In the genomic region with DNA sequence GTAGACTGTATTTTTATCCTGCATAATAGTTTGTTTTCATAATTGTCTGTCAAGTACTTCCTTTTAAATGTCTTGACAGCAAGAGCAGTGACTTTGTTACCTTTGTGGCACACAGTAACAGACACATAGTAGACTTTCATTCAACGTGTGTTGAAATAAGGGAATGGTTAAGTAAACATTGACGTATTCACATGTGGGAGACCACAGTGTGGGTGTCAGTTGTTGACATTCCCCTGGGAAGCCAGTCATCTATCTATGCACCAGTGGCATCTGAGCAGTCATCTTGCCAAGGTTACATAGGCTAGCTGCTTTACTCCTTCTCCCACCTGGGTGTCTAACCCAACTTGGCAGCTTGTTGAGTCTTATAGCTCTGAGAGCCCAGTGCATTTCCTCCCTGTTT, we compare ENCODE assay signal across 9 cellular contexts. TPM values are rescaled to one million over a fixed set of nuclear protein-coding genes. Genes with fewer than 3 reads are reported as not detected.
DNase-seq lines count a peak whose midpoint lies in the region; ATAC-seq and TF ChIP-seq lines count a peak whose summit lies in the region.
"Had no signal": no experiment of that assay in that cellular context is flagged by ENCODE, and none has a peak within 500 bp of the region (broad histone marks: within the 10 kb centered on the region; RNA-seq: fewer than 3 reads in every experiment).

No MANE protein-coding gene starts in this region.

- H3K27me3 ChIP-seq in CD4-positive, CD25-positive, alpha-beta regulatory T cell (ENCODE audit: control insufficient read depth, insufficient read depth, low read length) = no peaks in the 10 kb centered on the region
- H3K27me3 ChIP-seq in H9 (ENCODE audit: insufficient read depth, low read length) (no peaks in the 10 kb centered on the region), liver (ENCODE audit: control insufficient read depth in 4 of 4, insufficient read depth in 4 of 4, low read length in 3 of 4) (no peaks in the 10 kb centered on the region), gastroesophageal sphincter (no peaks in the 10 kb centered on the region), right cardiac atrium (ENCODE audit: control insufficient read depth, insufficient read depth) (no peaks in the 10 kb centered on the region)

- no peak overlapping the region for H3K56ac ChIP-seq in H9 (ENCODE audit: insufficient read length, low read depth, low read length)

- no peak overlapping the region for H2AK5ac ChIP-seq in H9 (ENCODE audit: insufficient read length, low read length)

- no peak overlapping the region for H3T11ph ChIP-seq in H9 (ENCODE audit: low read length)

- H3K14ac ChIP-seq in H9 (ENCODE audit: insufficient read depth, low read length) = no peak overlapping the region

- H3K4me2 ChIP-seq in H9 (ENCODE audit: insufficient read depth, insufficient read length, low read length) = no peak overlapping the region

- WGBS in H9 (ENCODE audit: extremely low coverage, insufficient read length, low lambda C conversion rate) = no CpG with 5 or more reads among the region's 2 CpGs
- 30% methylated on average over 2 of the region's 2 CpGs for WGBS in liver
- WGBS in gastroesophageal sphincter (ENCODE audit: low coverage in 1 of 2), 2 donors = 30 to 53% methylated on average over 2 of the region's 2 CpGs
- WGBS in right cardiac atrium = 87% methylated on average over 2 of the region's 2 CpGs

- H3K9me3 ChIP-seq in CD4-positive, CD25-positive, alpha-beta regulatory T cell (ENCODE audit: control insufficient read depth in 2 of 2, low read length in 2 of 2) = no peaks in the 10 kb centered on the region
- H3K9me3 ChIP-seq in H9 (ENCODE audit: control insufficient read depth, low read depth, low read length) (no peaks in the 10 kb centered on the region), liver (ENCODE audit: control insufficient read depth in 4 of 4, low read length in 3 of 4) (no peaks in the 10 kb centered on the region), gastroesophageal sphincter (no peaks in the 10 kb centered on the region), right cardiac atrium (ENCODE audit: control insufficient read depth, low read length) (no peaks in the 10 kb centered on the region)

- no peak overlapping the region for H2BK12ac ChIP-seq in H9 (ENCODE audit: insufficient read length, low read depth, low read length)

- no peak for TF ChIP-seq EP300 in gastroesophageal sphincter (IDR thresholded peaks at IDR 0.05)

- H4K91ac ChIP-seq in H9 (ENCODE audit: insufficient read length, low read depth, low read length) = no peak overlapping the region

- H4K20me1 ChIP-seq in H9 (ENCODE audit: control insufficient read depth, insufficient read depth, insufficient read length) = no peaks in the 10 kb centered on the region

- peak overlapping the region; percentile 90 to 97 (median 95) for H3K4me3 Mint-ChIP-seq in CD4-positive, CD25-positive, alpha-beta regulatory T cell
- H3K4me3 Mint-ChIP-seq in H9 = peak overlapping the region; percentile 89 to 93; a peak in 3 of 5 replicates
- peak overlapping the region; percentile 83 for H3K4me3 Mint-ChIP-seq in activated T-helper 17 cell treated with anti-CD3 and anti-CD28 coated beads, Interleukin-2, amount 50 U/mL, for 72 hours

- no peak overlapping the region for H4K5ac ChIP-seq in H9 (ENCODE audit: insufficient read length, low read depth, low read length)

- H3K4me1 Mint-ChIP-seq in CD4-positive, CD25-positive, alpha-beta regulatory T cell = peaks cover 18 to 43% (median 30%) of the 10 kb centered on the region in 4 donors
- peaks cover 16 to 18% of the 10 kb centered on the region in 2 experiments for H3K4me1 Mint-ChIP-seq in H9
- H3K4me1 Mint-ChIP-seq in activated T-helper 17 cell treated with anti-CD3 and anti-CD28 coated beads, Interleukin-2, amount 50 U/mL, for 72 hours = peaks cover 15% of the 10 kb centered on the region

- peaks cover 3% of the 10 kb centered on the region; the same call in 1 of the 2 replicates for H3K79me2 ChIP-seq in H9 (ENCODE audit: insufficient read depth, low read length)

- peak overlapping the region; percentile 20 to 100 (median 99) for H3K27ac Mint-ChIP-seq in CD4-positive, CD25-positive, alpha-beta regulatory T cell
- H3K27ac Mint-ChIP-seq in H9 = no peak overlapping the region
- H3K27ac Mint-ChIP-seq in activated T-helper 17 cell treated with anti-CD3 and anti-CD28 coated beads, Interleukin-2, amount 50 U/mL, for 72 hours = peak overlapping the region; percentile 87

- ATAC-seq in CD4-positive, CD25-positive, alpha-beta regulatory T cell (ENCODE audit: low read depth in 2 of 2) = no peak
- no peak for ATAC-seq in activated T-helper 17 cell treated with anti-CD3 and anti-CD28 coated beads, Interleukin-2, amount 50 U/mL, for 72 hours (replicated peaks)
- ATAC-seq in gastroesophageal sphincter = no peak
- ATAC-seq in right cardiac atrium = no peak
- ATAC-seq in left colon = no peak

- peaks cover 25% of the 10 kb centered on the region for H3K4me1 ChIP-seq in CD4-positive, CD25-positive, alpha-beta regulatory T cell (ENCODE audit: control insufficient read depth, insufficient read depth, low read length, poor library complexity, severe bottlenecking)
- H3K4me1 ChIP-seq in H9 (ENCODE audit: insufficient read depth, low read length) (peaks cover 2% of the 10 kb centered on the region; the same call in 1 of the 2 replicates), liver (ENCODE audit: control insufficient read depth in 4 of 4, insufficient read depth in 4 of 4, low read length in 3 of 4) (peaks cover 0 to 29% (median 15%) of the 10 kb centered on the region in 4 donors), gastroesophageal sphincter (peaks cover 0 to 28% (median 5%) of the 10 kb centered on the region in 3 donors), right cardiac atrium (ENCODE audit: control insufficient read depth, insufficient read depth, low read length) (peaks cover 6% of the 10 kb centered on the region)

- H3K36me3 ChIP-seq in CD4-positive, CD25-positive, alpha-beta regulatory T cell (ENCODE audit: control insufficient read depth, insufficient read depth, low read length) = peaks cover 4% of the 10 kb centered on the region
- peaks cover 0 to 2% (median 0%) of the 10 kb centered on the region in 4 donors for H3K36me3 ChIP-seq in liver (ENCODE audit: control insufficient read depth in 4 of 4, insufficient read depth in 3 of 4, low read depth in 1 of 4, low read length in 3 of 4)
- H3K36me3 ChIP-seq in gastroesophageal sphincter = peaks cover 0 to 7% of the 10 kb centered on the region in 2 donors

- TF ChIP-seq CTCF in H9 (conservative IDR thresholded peaks at IDR 0.05) (no peak), liver (IDR thresholded peaks at IDR 0.05; ENCODE audit: low read depth, low read length, missing input control) (no peak), gastroesophageal sphincter (IDR thresholded peaks at IDR 0.05) (no peak)

- no peak overlapping the region for H2BK120ac ChIP-seq in H9 (ENCODE audit: low read depth, low read length, poor library complexity, severe bottlenecking)

- H3K9ac ChIP-seq in H9 (ENCODE audit: extremely low read depth, insufficient read length, low read length) (no peak overlapping the region), liver (ENCODE audit: low read depth in 1 of 2, low read length in 2 of 2) (no peak overlapping the region)

- no peak overlapping the region for H2BK15ac ChIP-seq in H9 (ENCODE audit: low read depth, low read length)

- no peaks in the 10 kb centered on the region for H3K79me1 ChIP-seq in H9 (ENCODE audit: insufficient read depth, low read depth, low read length, poor library complexity, severe bottlenecking)

- no peaks in the 10 kb centered on the region for H3K36me3 Mint-ChIP-seq in CD4-positive, CD25-positive, alpha-beta regulatory T cell
- H3K36me3 Mint-ChIP-seq in H9 (ENCODE audit: insufficient read depth in 1 of 3, low read depth in 3 of 3) = peaks cover 0 to 5% (median 5%) of the 10 kb centered on the region in 3 experiments; a peak in 4 of 7 replicates
- H3K36me3 Mint-ChIP-seq in activated T-helper 17 cell treated with anti-CD3 and anti-CD28 coated beads, Interleukin-2, amount 50 U/mL, for 72 hours (ENCODE audit: low read depth) = peaks cover 16% of the 10 kb centered on the region

- TF ChIP-seq RAD21 in liver (IDR thresholded peaks at IDR 0.05) = no peak

- intact Hi-C loops in right cardiac atrium (cut with DNase I) = no loop called here
- intact Hi-C loops in left colon (cut with DNase I, micrococcal nuclease) = no loop called here

- peaks cover 3% of the 10 kb centered on the region for H3K23me2 ChIP-seq in H9 (ENCODE audit: insufficient read length, low read depth, low read length, poor library complexity, severe bottlenecking)

- H4K8ac ChIP-seq in H9 (replicated peaks; ENCODE audit: insufficient read length, low read depth, low read length) = no peak overlapping the region

- no peak overlapping the region for H3K23ac ChIP-seq in H9 (ENCODE audit: insufficient read length, low read depth, low read length)

- DNase-seq in CD4-positive, CD25-positive, alpha-beta regulatory T cell = no peak
- DNase-seq in H9 = no peak
- no peak for DNase-seq in GM19240 (ENCODE audit: insufficient read length, low spot score)
- no peak for DNase-seq in right cardiac atrium
- no peak for DNase-seq in left colon
- DNase-seq: activated effector memory CD4-positive, alpha-beta T cell treated with Interleukin-2 at 50 U/mL for 16 hours had no signal

- no peak overlapping the region for H2BK20ac ChIP-seq in H9 (ENCODE audit: low read depth, low read length, poor library complexity, severe bottlenecking)

- no peak overlapping the region for H2BK5ac ChIP-seq in H9 (ENCODE audit: insufficient read length, low read length)

- no peak overlapping the region for H3K4me3 ChIP-seq in CD4-positive, CD25-positive, alpha-beta regulatory T cell (ENCODE audit: low read depth, low read length)
- H3K4me3 ChIP-seq in liver (ENCODE audit: low read depth in 1 of 3, low read length in 3 of 3) = no peak overlapping the region
- no peak overlapping the region for H3K4me3 ChIP-seq in gastroesophageal sphincter
- no peak overlapping the region for H3K4me3 ChIP-seq in right cardiac atrium (ENCODE audit: low read length)

- H2AFZ ChIP-seq in H9 (ENCODE audit: low read length) = no peak overlapping the region

- no peak overlapping the region for H3K18ac ChIP-seq in H9 (ENCODE audit: insufficient read length, low read depth, low read length)

- H3K27ac ChIP-seq in CD4-positive, CD25-positive, alpha-beta regulatory T cell (ENCODE audit: insufficient read depth, low read length, poor library complexity, severe bottlenecking) = no peak overlapping the region
- H3K27ac ChIP-seq in H9 (ENCODE audit: insufficient read length, low read depth, low read length) (no peak overlapping the region), liver (ENCODE audit: low read depth in 1 of 2, low read length in 2 of 2) (no peak overlapping the region), gastroesophageal sphincter (no peak overlapping the region), right cardiac atrium (ENCODE audit: low read length) (no peak overlapping the region)

- H3K4ac ChIP-seq in H9 (ENCODE audit: low read depth, low read length) = no peak overlapping the region

- peaks cover 7% of the 10 kb centered on the region for H3K27me3 Mint-ChIP-seq in CD4-positive, CD25-positive, alpha-beta regulatory T cell
- no peaks in the 10 kb centered on the region; the same call in 1 of the 2 replicates for H3K27me3 Mint-ChIP-seq in H9 (ENCODE audit: low read depth)
- no peaks in the 10 kb centered on the region for H3K27me3 Mint-ChIP-seq in activated T-helper 17 cell treated with anti-CD3 and anti-CD28 coated beads, Interleukin-2, amount 50 U/mL, for 72 hours

- no peak for TF ChIP-seq POLR2A in gastroesophageal sphincter (IDR thresholded peaks at IDR 0.05)

- peaks cover 0 to 2% (median 0%) of the 10 kb centered on the region in 7 donors for H3K9me3 Mint-ChIP-seq in CD4-positive, CD25-positive, alpha-beta regulatory T cell
- H3K9me3 Mint-ChIP-seq in H9 = no peaks in the 10 kb centered on the region; a peak in 2 of 5 replicates
- no peaks in the 10 kb centered on the region for H3K9me3 Mint-ChIP-seq in activated T-helper 17 cell treated with anti-CD3 and anti-CD28 coated beads, Interleukin-2, amount 50 U/mL, for 72 hours

RNA-seq across cellular contexts. Expression of a gene that starts 1.4 kb away (rescaled TPM):
- 33.1 TPM for total RNA-seq in CD4-positive, CD25-positive, alpha-beta regulatory T cell
- 10 to 100 TPM; 12.2 to 20.9 (median 15.5) TPM for polyA plus RNA-seq in CD4-positive, CD25-positive, alpha-beta regulatory T cell
- 67.2 and 71.3 TPM in 2 replicates for total RNA-seq in H9 (2021)
- 10 to 100 TPM; 42.1 to 52.1 TPM for total RNA-seq in activated T-helper 17 cell treated with anti-CD3 and anti-CD28 coated beads, Interleukin-2, amount 50 U/mL, for 72 hours
- total RNA-seq in liver = 10 to 100 TPM; 13.8 to 22.7 TPM
- 1 to 10 TPM; 5.7 to 7.0 TPM for polyA plus RNA-seq in liver
- total RNA-seq in gastroesophageal sphincter = 10 to 100 TPM; 20.5 to 30.2 (median 26.7) TPM
- 10 to 100 TPM; 27.7 to 32.6 (median 29.9) TPM for total RNA-seq in right cardiac atrium
- polyA plus RNA-seq in right cardiac atrium = 11.8 TPM
- total RNA-seq in left colon = 10 to 100 TPM; 18.5 to 23.0 TPM

RNA-seq across cellular contexts. Expression of a gene that starts 48.9 kb away (rescaled TPM):
- total RNA-seq in CD4-positive, CD25-positive, alpha-beta regulatory T cell = 17.1 TPM
- 10 to 100 TPM; 10.5 to 20.0 (median 16.2) TPM for polyA plus RNA-seq in CD4-positive, CD25-positive, alpha-beta regulatory T cell
- total RNA-seq in H9 (2021) = 13.8 and 14.5 TPM in 2 replicates
- 10 to 100 TPM; 26.4 to 31.6 TPM for total RNA-seq in activated T-helper 17 cell treated with anti-CD3 and anti-CD28 coated beads, Interleukin-2, amount 50 U/mL, for 72 hours
- 100 to 1,000 TPM in 1 of 2 donors, 10 to 100 TPM in 1; 15.2 to 190 TPM for total RNA-seq in liver
- polyA plus RNA-seq in liver = 1 to 10 TPM; 6.2 to 7.8 TPM
- total RNA-seq in gastroesophageal sphincter = 10 to 100 TPM; 14.1 to 21.8 (median 18.1) TPM
- total RNA-seq in right cardiac atrium = 10 to 100 TPM in 3 of 4 donors, 1 to 10 TPM in 1; 9.7 to 15.5 (median 11.5) TPM
- 5.4 TPM for polyA plus RNA-seq in right cardiac atrium
- total RNA-seq in left colon = 10 to 100 TPM; 25.4 to 28.4 TPM

Comparison
In these comparisons a context has a peak if more than half of its experiments do, and no peak if none do; other contexts are left out.
1. H3K27ac Mint-ChIP-seq: peak in CD4-positive, CD25-positive, alpha-beta regulatory T cell (3 of 3) and activated T-helper 17 cell treated with anti-CD3 and anti-CD28 coated beads, Interleukin-2, amount 50 U/mL, for 72 hours (single experiment); none in H9 (0 of 3).
2. Peak in every context shown above with its lines, with median percentiles within 50 percentile points of each other: H3K4me3 Mint-ChIP-seq.